Comparison of ENCODE assay signal across 22 cellular contexts in genomic region chr5:126681970-126682369, GRCh38.
"Had no signal": no experiment of that assay in that cellular context is flagged by ENCODE, and none has a peak within 500 bp of the region (broad histone marks: within the 10 kb centered on the region; RNA-seq: fewer than 3 reads in every experiment).

No MANE protein-coding gene starts in this region.

- H3K4me3 ChIP-seq: dorsolateral prefrontal cortex, heart right ventricle, ovary, thyroid gland had no signal

- ATAC-seq: activated CD8-positive, alpha-beta memory T cell treated with anti-CD3 and anti-CD28 coated beads, Interleukin-2, amount 10 ng/mL, durations not matched to agents 7 days and 5 days; activated CD8-positive, alpha-beta T cell treated with anti-CD3 and anti-CD28 coated beads for 36 hours; activated naive CD8-positive, alpha-beta T cell treated with anti-CD3 and anti-CD28 coated beads, Interleukin-2, amount 50 U/mL, for 24 hours; effector memory CD8-positive, alpha-beta T cell; esophagus mucosa; heart right ventricle; left cardiac atrium; natural killer cell; right cardiac atrium had no signal

- H3K27me3 ChIP-seq: neutrophil, ovary, thyroid gland had no signal

- DNase-seq: activated CD4-positive, alpha-beta T cell treated with anti-CD3 and anti-CD28 coated beads, Interleukin-2, amount 10 ng/mL, durations not matched to agents 7 days and 5 days; activated CD4-positive, CD25-positive, alpha-beta regulatory T cell treated with anti-CD3 and anti-CD28 coated beads, Interleukin-2, amount 50 U/mL, for 72 hours; activated CD8-positive, alpha-beta memory T cell treated with anti-CD3 and anti-CD28 coated beads, Interleukin-2, amount 10 ng/mL, durations not matched to agents 7 days and 5 days; activated CD8-positive, alpha-beta T cell treated with anti-CD3 and anti-CD28 coated beads for 36 hours; activated gamma-delta T cell; activated naive CD4-positive, alpha-beta T cell treated with anti-CD3 and anti-CD28 coated beads, Interleukin-2, amount 50 U/mL, for 16 hours; activated naive CD8-positive, alpha-beta T cell treated with anti-CD3 and anti-CD28 coated beads, Interleukin-2, amount 50 U/mL, for 24 hours; activated T-cell treated with anti-CD3 and anti-CD28 coated beads for 4 hours; central memory CD4-positive, alpha-beta T cell; dorsolateral prefrontal cortex; effector memory CD8-positive, alpha-beta T cell; heart right ventricle; islet precursor cell; left cardiac atrium; natural killer cell; ovary; substantia nigra had no signal

- H3K36me3 ChIP-seq: heart right ventricle, neutrophil, ovary, thyroid gland had no signal

- H3K4me1 ChIP-seq: thyroid gland had no signal

- H3K9me3 ChIP-seq: heart right ventricle, neutrophil, ovary, thyroid gland had no signal

- H3K27ac ChIP-seq: dorsolateral prefrontal cortex, heart right ventricle, neutrophil, ovary, thyroid gland, VCaP had no signal
